8 cellular contexts compared by ENCODE assay signal in the genomic region with DNA sequence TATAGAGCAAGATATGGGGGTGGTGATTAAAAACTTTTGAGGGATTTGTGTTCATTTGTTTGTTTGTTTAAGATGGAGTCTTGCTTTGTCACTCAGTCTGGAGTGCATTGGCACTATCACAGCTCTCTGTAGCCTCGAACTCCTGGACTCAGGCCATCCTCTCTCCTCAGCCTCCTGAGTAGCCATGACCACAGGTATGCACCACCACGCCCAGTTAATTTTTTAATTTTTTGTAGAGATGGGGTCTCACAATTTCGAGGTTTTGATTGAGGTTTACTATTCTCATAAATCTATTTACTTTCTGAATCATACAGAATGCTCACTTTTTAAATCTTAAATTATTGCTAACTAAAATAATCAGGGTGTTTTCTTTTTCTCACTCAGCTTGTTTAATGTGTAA.
"Had no signal": no experiment of that assay in that cellular context is flagged by ENCODE, and none has a peak within 500 bp of the region (broad histone marks: within the 10 kb centered on the region; RNA-seq: fewer than 3 reads in every experiment).

No MANE protein-coding gene starts in this region.

- H3K27ac ChIP-seq: GM23248 had no signal

- H3K4me1 ChIP-seq: HAP-1 had no signal

- H3K9ac ChIP-seq: GM23248 had no signal

- DNase-seq: GM23248, GOT3, H7, HFFc6, IMR-90 had no signal

- ATAC-seq: HCT116, K562 had no signal

- H3K9me3 ChIP-seq: HAP-1 had no signal

- H3K4me3 ChIP-seq: GM23248, HAP-1, K562 had no signal

- H3K36me3 ChIP-seq: HAP-1 had no signal

- H2AFZ ChIP-seq: GM23248 had no signal
